ENCODE assay signal across 28 cellular contexts in genomic region chr3:67641451-67641850, GRCh38.
"Had no signal": no experiment of that assay in that cellular context is flagged by ENCODE, and none has a peak within 500 bp of the region (broad histone marks: within the 10 kb centered on the region; RNA-seq: fewer than 3 reads in every experiment).

No MANE protein-coding gene starts in this region.

- H3K4me1 Mint-ChIP-seq: endodermal cell, nephron progenitor cell had no signal

- H3K27me3 Mint-ChIP-seq: central memory CD8-positive, alpha-beta T cell; dendritic cell treated with granulocyte-macrophage colony-stimulating factor and Interleukin-4, amounts not matched to agents 40 ng/mL and 50 ng/mL, for 4 days; stimulated activated memory B cell treated with anti-CD40 and anti-IgM and Interleukin-4, amounts not matched to agents 10 μg/mL and 1 μg/mL and 100 μg/mL, for 72 hours; T-helper 17 cell had no signal

- H3K9me3 Mint-ChIP-seq: activated naive CD4-positive, alpha-beta T cell treated with anti-CD3 and anti-CD28 coated beads for 36 hours; central memory CD8-positive, alpha-beta T cell; dendritic cell treated with granulocyte-macrophage colony-stimulating factor and Interleukin-4, amounts not matched to agents 40 ng/mL and 50 ng/mL, for 4 days; endodermal cell; nephron progenitor cell; stimulated activated memory B cell treated with anti-CD40 and anti-IgM and Interleukin-4, amounts not matched to agents 10 μg/mL and 1 μg/mL and 100 μg/mL, for 72 hours had no signal

- H3K9me3 ChIP-seq: mucosa of descending colon, neutrophil, pancreas, prostate gland, sigmoid colon, tibial nerve had no signal

- H3K27ac Mint-ChIP-seq: activated naive CD4-positive, alpha-beta T cell treated with anti-CD3 and anti-CD28 coated beads for 36 hours; dendritic cell treated with granulocyte-macrophage colony-stimulating factor and Interleukin-4, amounts not matched to agents 40 ng/mL and 50 ng/mL, for 4 days; endodermal cell; nephron progenitor cell; T-helper 17 cell had no signal

- H3K27ac ChIP-seq: neutrophil, pancreas, prostate gland, sigmoid colon, tibial nerve, WERI-Rb-1 had no signal

- H3K4me3 ChIP-seq: mucosa of descending colon, pancreas, prostate gland, sigmoid colon, tibial nerve had no signal

- ATAC-seq: esophagus mucosa; left cardiac atrium; left ventricle myocardium superior; mucosa of descending colon; pancreas; stimulated activated memory B cell treated with anti-CD40 and anti-IgM and Interleukin-4, amounts not matched to agents 10 μg/mL and 1 μg/mL and 100 μg/mL, for 72 hours; T-helper 17 cell had no signal

- DNase-seq: activated CD4-positive, alpha-beta T cell treated with anti-CD3 and anti-CD28 coated beads for 1 hour; activated CD8-positive, alpha-beta memory T cell treated with anti-CD3 and anti-CD28 coated beads for 24 hours; activated effector memory CD4-positive, alpha-beta T cell treated with anti-CD3 and anti-CD28 coated beads, Interleukin-2, amount 50 U/mL, for 16 hours; activated naive CD4-positive, alpha-beta T cell treated with anti-CD3 and anti-CD28 coated beads for 36 hours; anterior cingulate cortex; endodermal cell; foreskin fibroblast; head of caudate nucleus; hippocampal formation; left cardiac atrium; left ventricle myocardium superior; mucosa of descending colon; nephron progenitor cell; pancreas; retina; sigmoid colon; small intestine; stimulated activated CD4-positive, alpha-beta T cell treated with anti-CD3 and anti-CD28 coated beads, Interleukin-4, amount 100 ng/mL, for 24 hours; T-helper 17 cell; T1000; WERI-Rb-1 had no signal

- H3K27me3 ChIP-seq: neutrophil, pancreas, sigmoid colon, tibial nerve had no signal

- H3K36me3 ChIP-seq: neutrophil, pancreas, prostate gland, sigmoid colon, WERI-Rb-1 had no signal

- H3K4me1 ChIP-seq: pancreas, prostate gland had no signal

- H3K4me3 Mint-ChIP-seq: activated naive CD4-positive, alpha-beta T cell treated with anti-CD3 and anti-CD28 coated beads for 36 hours; central memory CD8-positive, alpha-beta T cell; dendritic cell treated with granulocyte-macrophage colony-stimulating factor and Interleukin-4, amounts not matched to agents 40 ng/mL and 50 ng/mL, for 4 days; endodermal cell; nephron progenitor cell; stimulated activated memory B cell treated with anti-CD40 and anti-IgM and Interleukin-4, amounts not matched to agents 10 μg/mL and 1 μg/mL and 100 μg/mL, for 72 hours; T-helper 17 cell had no signal
